In the genomic region with DNA sequence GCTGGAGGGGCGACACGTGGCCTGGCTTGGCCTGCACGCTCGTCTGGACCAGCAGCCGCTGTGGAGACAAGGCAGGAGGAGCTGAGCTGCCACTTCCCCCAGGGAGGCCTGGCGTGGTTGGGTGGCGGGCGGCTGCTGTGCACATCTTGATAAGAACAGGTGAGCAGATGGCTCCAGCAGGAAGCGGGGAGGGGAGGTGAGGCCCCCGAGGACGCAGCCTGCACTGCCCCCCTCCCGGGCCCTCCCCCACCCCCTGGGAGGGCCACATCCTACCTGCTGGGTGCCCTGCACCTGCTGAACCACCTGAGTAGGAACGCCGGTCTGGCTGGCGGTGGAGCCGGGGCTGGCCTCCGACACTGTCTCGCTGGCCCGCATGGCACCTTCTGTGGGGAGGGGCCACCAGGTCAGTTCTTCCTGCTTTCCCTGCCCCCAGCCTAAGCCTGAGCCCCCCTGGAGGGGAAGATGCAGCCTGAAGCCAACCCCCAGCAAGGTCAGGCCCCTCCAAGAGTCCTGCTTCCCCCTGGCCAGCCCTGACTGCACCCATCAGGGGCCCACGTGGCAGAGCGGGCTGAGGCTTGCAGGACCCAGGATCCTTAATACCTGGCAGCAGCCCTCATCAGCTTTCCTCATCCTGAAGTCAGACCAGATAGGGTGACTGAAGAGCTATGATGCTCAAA, we compare ENCODE assay signal across 14 cellular contexts. TPM values are rescaled to one million over a fixed set of nuclear protein-coding genes. Genes with fewer than 3 reads are reported as not detected.
DNase-seq lines count a peak whose midpoint lies in the region; ATAC-seq lines count a peak whose summit lies in the region.
"Had no signal": no experiment of that assay in that cellular context is flagged by ENCODE, and none has a peak within 500 bp of the region (broad histone marks: within the 10 kb centered on the region; RNA-seq: fewer than 3 reads in every experiment).

No MANE protein-coding gene starts in this region.

- H3K36me3 Mint-ChIP-seq in memory B cell = peaks cover 2% of the 10 kb centered on the region
- H3K36me3 Mint-ChIP-seq: naive B cell had no signal

- H3K27ac Mint-ChIP-seq in memory B cell = peak overlapping the region; percentile 72

- H3K4me1 Mint-ChIP-seq in memory B cell = peaks cover 41% of the 10 kb centered on the region

- ATAC-seq in memory B cell (ENCODE audit: low read depth) (no peak), HG03354 (IDR thresholded peaks at IDR 0.05; ENCODE audit: poor library complexity, severe bottlenecking, unreplicated experiment) (no peak), GM21423 (IDR thresholded peaks at IDR 0.05; ENCODE audit: unreplicated experiment) (no peak)
- ATAC-seq: foreskin keratinocyte, sciatic nerve, upper lobe of right lung had no signal

- no peaks in the 10 kb centered on the region for H3K27me3 Mint-ChIP-seq in memory B cell

- peak overlapping the region; percentile 58 for H3K4me3 Mint-ChIP-seq in memory B cell

- no peaks in the 10 kb centered on the region for H3K9me3 Mint-ChIP-seq in memory B cell
- H3K9me3 Mint-ChIP-seq: naive B cell had no signal

- no peak overlapping the region for H3K4me3 ChIP-seq in Jurkat, Clone E6-1 (ENCODE audit: low read length)
- H3K4me3 ChIP-seq: upper lobe of right lung had no signal

- peak; percentile 44 for DNase-seq in activated CD4-positive, alpha-beta T cell treated with anti-CD3 and anti-CD28 coated beads, Interleukin-2, amount 50 U/mL, for 1 hour
- no peak for DNase-seq in activated CD4-positive, alpha-beta T cell treated with anti-CD3 and anti-CD28 coated beads for 1 hour
- peak; percentile 68 for DNase-seq in Jurkat, Clone E6-1 (ENCODE audit: low read depth, low spot score)
- DNase-seq in T follicular helper cell (ENCODE audit: low read depth) (peak; percentile 26), memory B cell (ENCODE audit: low spot score in 2 of 2) (peak in 1 of 2 donors; percentile 28), cerebellar cortex (ENCODE audit: low spot score) (no peak)
- DNase-seq: foreskin keratinocyte, naive B cell, NCI-H1694, upper lobe of right lung had no signal

RNA-seq across cellular contexts. Expression of gene RFX1, which starts 22.8 kb away (rescaled TPM):
- 7.7 TPM for polyA plus RNA-seq in Jurkat, Clone E6-1 (2012; ENCODE audit: insufficient read depth, insufficient read length)

RNA-seq across cellular contexts. Expression of gene DCAF15, which starts 31.0 kb away (rescaled TPM):
- polyA plus RNA-seq in Jurkat, Clone E6-1 (2012; ENCODE audit: insufficient read depth, insufficient read length) = 79.0 TPM

RNA-seq across cellular contexts. Expression of gene RLN3, which starts 44.6 kb away (rescaled TPM):
- polyA plus RNA-seq in Jurkat, Clone E6-1 (2012; ENCODE audit: insufficient read depth, insufficient read length) = not detected
- polyA plus RNA-seq: foreskin keratinocyte, keratinocyte had no signal

RNA-seq across cellular contexts. Expression of gene PODNL1, which starts 45.1 kb away (rescaled TPM):
- not detected for polyA plus RNA-seq in Jurkat, Clone E6-1 (2012; ENCODE audit: insufficient read depth, insufficient read length)

RNA-seq across cellular contexts. Expression of gene IL27RA, which starts 48.2 kb away (rescaled TPM):
- 14.5 TPM for polyA plus RNA-seq in Jurkat, Clone E6-1 (2012; ENCODE audit: insufficient read depth, insufficient read length)

Comparison
In these comparisons a context has a peak if more than half of its experiments do, and no peak if none do; other contexts are left out.
1. DNase-seq: peak in activated CD4-positive, alpha-beta T cell treated with anti-CD3 and anti-CD28 coated beads, Interleukin-2, amount 50 U/mL, for 1 hour (single experiment), Jurkat, Clone E6-1 (single experiment) and T follicular helper cell (single experiment); none in activated CD4-positive, alpha-beta T cell treated with anti-CD3 and anti-CD28 coated beads for 1 hour (single experiment) and cerebellar cortex (single experiment).